ENCODE assay signal across 10 cellular contexts in genomic region chr2:209663149-209663548, GRCh38.
DNase-seq lines count a peak whose midpoint lies in the region; ATAC-seq, FAIRE-seq and TF ChIP-seq lines count a peak whose summit lies in the region.
"Had no signal": no experiment of that assay in that cellular context is flagged by ENCODE, and none has a peak within 500 bp of the region (broad histone marks: within the 10 kb centered on the region; RNA-seq: fewer than 3 reads in every experiment).

No MANE protein-coding gene starts in this region.

- peaks cover 13% of the 10 kb centered on the region for H3K4me1 Mint-ChIP-seq in HFFc6 (ENCODE audit: low read depth)
- no peaks in the 10 kb centered on the region for H3K4me1 Mint-ChIP-seq in activated T-helper 1 cell treated with anti-CD3 and anti-CD28 coated beads, Interleukin-12 subunit alpha, Interleukin-12 subunit beta, Interleukin-2, Interleukin-4 antibody, amounts not matched to agents 30 ng/mL and 10 ng/mL and 1 ng/mL, durations not matched to agents 14 hours and 24 hours and 36 hours (ENCODE audit: low read depth)

- H3K27ac ChIP-seq in gastroesophageal sphincter, result no peak overlapping the region
- H3K27ac ChIP-seq: C4-2B had no signal

- H3K4me1 ChIP-seq in gastroesophageal sphincter, result no peaks in the 10 kb centered on the region

- H3K36me3 ChIP-seq in gastroesophageal sphincter, result no peaks in the 10 kb centered on the region

- peak; percentile 62 for FAIRE-seq in RCC 7860 (lab: Jason Lieb, UNC)

- DNase-seq in AG08396 (ENCODE audit: low spot score), result peak; percentile 16
- peak; percentile 37 for DNase-seq in HFFc6
- peak; percentile 49 for DNase-seq in RCC 7860 (ENCODE audit: low spot score)
- peak; percentile 25 for DNase-seq in fibroblast of pulmonary artery (ENCODE audit: low read depth)
- DNase-seq in activated T-helper 1 cell treated with anti-CD3 and anti-CD28 coated beads, Interleukin-12 subunit alpha, Interleukin-12 subunit beta, Interleukin-2, Interleukin-4 antibody, amounts not matched to agents 30 ng/mL and 10 ng/mL and 1 ng/mL, durations not matched to agents 14 hours and 24 hours and 36 hours (ENCODE audit: low spot score), result no peak
- no peak for DNase-seq in D341Med (ENCODE audit: low spot score)
- DNase-seq: trophoblast cell had no signal

- WGBS in gastroesophageal sphincter (ENCODE audit: low coverage in 1 of 2), 2 donors, result 9 to 32% methylated on average over 4 to 5 of the region's 5 CpGs

- H3K27ac Mint-ChIP-seq in HFFc6, result peak overlapping the region; percentile 24; the same call in 1 of the 2 replicates
- H3K27ac Mint-ChIP-seq in activated T-helper 1 cell treated with anti-CD3 and anti-CD28 coated beads, Interleukin-12 subunit alpha, Interleukin-12 subunit beta, Interleukin-2, Interleukin-4 antibody, amounts not matched to agents 30 ng/mL and 10 ng/mL and 1 ng/mL, durations not matched to agents 14 hours and 24 hours and 36 hours, result no peak overlapping the region

- H3K9me3 ChIP-seq in gastroesophageal sphincter, result no peaks in the 10 kb centered on the region

- H3K4me3 ChIP-seq in fibroblast of pulmonary artery (replicated peaks; ENCODE audit: low read depth, low read length) (no peak overlapping the region), gastroesophageal sphincter (no peak overlapping the region)

- no peak for ATAC-seq in gastroesophageal sphincter
- ATAC-seq in HG03460 (IDR thresholded peaks at IDR 0.05; ENCODE audit: unreplicated experiment), result no peak

- intact Hi-C loops in activated T-helper 1 cell treated with anti-CD3 and anti-CD28 coated beads, Interleukin-12 subunit alpha, Interleukin-12 subunit beta, Interleukin-2, Interleukin-4 antibody, amounts not matched to agents 30 ng/mL and 10 ng/mL and 1 ng/mL, durations not matched to agents 14 hours and 24 hours and 36 hours (cut with micrococcal nuclease), result no loop called here

- no peak for TF ChIP-seq POLR2A in gastroesophageal sphincter (IDR thresholded peaks at IDR 0.05)

- TF ChIP-seq EP300 in gastroesophageal sphincter (IDR thresholded peaks at IDR 0.05), result no peak

- H3K36me3 Mint-ChIP-seq in HFFc6 (ENCODE audit: low read depth), result no peaks in the 10 kb centered on the region
- no peaks in the 10 kb centered on the region for H3K36me3 Mint-ChIP-seq in activated T-helper 1 cell treated with anti-CD3 and anti-CD28 coated beads, Interleukin-12 subunit alpha, Interleukin-12 subunit beta, Interleukin-2, Interleukin-4 antibody, amounts not matched to agents 30 ng/mL and 10 ng/mL and 1 ng/mL, durations not matched to agents 14 hours and 24 hours and 36 hours (ENCODE audit: low read depth)

- peak overlapping the region; percentile 58 for H3K4me3 Mint-ChIP-seq in HFFc6
- H3K4me3 Mint-ChIP-seq in activated T-helper 1 cell treated with anti-CD3 and anti-CD28 coated beads, Interleukin-12 subunit alpha, Interleukin-12 subunit beta, Interleukin-2, Interleukin-4 antibody, amounts not matched to agents 30 ng/mL and 10 ng/mL and 1 ng/mL, durations not matched to agents 14 hours and 24 hours and 36 hours, result no peak overlapping the region

- no peak for TF ChIP-seq CTCF in HFFc6 (IDR thresholded peaks at IDR 0.05)
- TF ChIP-seq CTCF in fibroblast of pulmonary artery (IDR thresholded peaks at IDR 0.05; ENCODE audit: low read length, missing control alignments), result no peak
- no peak for TF ChIP-seq CTCF in gastroesophageal sphincter (IDR thresholded peaks at IDR 0.05)

- no peaks in the 10 kb centered on the region for H3K27me3 Mint-ChIP-seq in HFFc6 (ENCODE audit: insufficient read depth)
- no peaks in the 10 kb centered on the region for H3K27me3 Mint-ChIP-seq in activated T-helper 1 cell treated with anti-CD3 and anti-CD28 coated beads, Interleukin-12 subunit alpha, Interleukin-12 subunit beta, Interleukin-2, Interleukin-4 antibody, amounts not matched to agents 30 ng/mL and 10 ng/mL and 1 ng/mL, durations not matched to agents 14 hours and 24 hours and 36 hours (ENCODE audit: insufficient read depth)

- no peaks in the 10 kb centered on the region for H3K9me3 Mint-ChIP-seq in HFFc6
- no peaks in the 10 kb centered on the region for H3K9me3 Mint-ChIP-seq in activated T-helper 1 cell treated with anti-CD3 and anti-CD28 coated beads, Interleukin-12 subunit alpha, Interleukin-12 subunit beta, Interleukin-2, Interleukin-4 antibody, amounts not matched to agents 30 ng/mL and 10 ng/mL and 1 ng/mL, durations not matched to agents 14 hours and 24 hours and 36 hours

- no peaks in the 10 kb centered on the region for H3K27me3 ChIP-seq in gastroesophageal sphincter

Comparison
In these comparisons a context has a peak if more than half of its experiments do, and no peak if none do; other contexts are left out.
1. DNase-seq: peak in AG08396 (single experiment), HFFc6 (single experiment), RCC 7860 (single experiment) and fibroblast of pulmonary artery (single experiment); none in activated T-helper 1 cell treated with anti-CD3 and anti-CD28 coated beads, Interleukin-12 subunit alpha, Interleukin-12 subunit beta, Interleukin-2, Interleukin-4 antibody, amounts not matched to agents 30 ng/mL and 10 ng/mL and 1 ng/mL, durations not matched to agents 14 hours and 24 hours and 36 hours (single experiment) and D341Med (single experiment).